ENCODE assay signal across 1 cellular context in genomic region chr6:81940451-81940850, GRCh38.
TF ChIP-seq lines count a peak whose summit lies in the region.

No MANE protein-coding gene starts in this region.

TF ChIP-seq in HCT116, 20 proteins besides CTCF, POLR2A, EP300 and RAD21 (continued from another document):
- TF ChIP-seq POLR2AphosphoS5 (IDR thresholded peaks at IDR 0.05; ENCODE audit: low read depth, low read length) (no peak), SIN3A (IDR thresholded peaks at IDR 0.05; ENCODE audit: low read depth) (no peak)
- TF ChIP-seq, protein P1, sequence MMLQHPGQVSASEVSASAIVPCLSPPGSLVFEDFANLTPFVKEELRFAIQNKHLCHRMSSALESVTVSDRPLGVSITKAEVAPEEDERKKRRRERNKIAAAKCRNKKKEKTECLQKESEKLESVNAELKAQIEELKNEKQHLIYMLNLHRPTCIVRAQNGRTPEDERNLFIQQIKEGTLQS (IDR thresholded peaks at IDR 0.05) = no peak
